Comparison of ENCODE assay signal across 12 cellular contexts in genomic region chr7:46909601-46910051, GRCh38.
A peak's percentile ranks its signal among the peaks of the same experiment; 100 is the strongest.
DNase-seq lines count a peak whose midpoint lies in the region; ATAC-seq, FAIRE-seq and TF ChIP-seq lines count a peak whose summit lies in the region.
"Had no signal": no experiment of that assay in that cellular context is flagged by ENCODE, and none has a peak within 500 bp of the region (broad histone marks: within the 10 kb centered on the region; RNA-seq: fewer than 3 reads in every experiment).

No MANE protein-coding gene starts in this region.

- TF ChIP-seq POLR2A in GM12891 (IDR thresholded peaks at IDR 0.05; ENCODE audit: low read depth, low read length) = no peak

- no peaks in the 10 kb centered on the region for H4K20me1 ChIP-seq in smooth muscle cell (ENCODE audit: low read depth)

- no peaks in the 10 kb centered on the region for H3F3A ChIP-seq in smooth muscle cell (ENCODE audit: low read depth)

- H3K9ac ChIP-seq in smooth muscle cell (ENCODE audit: low read depth) = no peak overlapping the region

- no peak for TF ChIP-seq CTCF in smooth muscle cell (IDR thresholded peaks at IDR 0.05; ENCODE audit: borderline replicate concordance, insufficient read depth, poor library complexity, severe bottlenecking)

- no peaks in the 10 kb centered on the region for H3K27me3 ChIP-seq in smooth muscle cell (ENCODE audit: low read depth)
- H3K27me3 ChIP-seq: thyroid gland had no signal

- DNase-seq in NCI-H748 (lab: John Stamatoyannopoulos, UW; ENCODE audit: unreplicated experiment) (peak; percentile 29), NCI-H748 treated with DMSO at 0.1 percent for 48 hours (lab: John Stamatoyannopoulos, UW) (no peak), RKO (ENCODE audit: low spot score) (peak; percentile 4), smooth muscle cell (lab: John Stamatoyannopoulos, UW; ENCODE audit: unreplicated experiment) (no peak), GM12891 (ENCODE audit: insufficient read length, low spot score) (no peak), mesenteric fat pad (ENCODE audit: low spot score) (no peak)
- DNase-seq in activated CD8-positive, alpha-beta memory T cell treated with anti-CD3 and anti-CD28 coated beads for 24 hours = no peak
- DNase-seq: activated naive CD8-positive, alpha-beta T cell treated with anti-CD3 and anti-CD28 coated beads for 36 hours; thyroid gland had no signal

- no peaks in the 10 kb centered on the region for H3K9me3 ChIP-seq in smooth muscle cell (replicated peaks; ENCODE audit: low read depth)
- H3K9me3 ChIP-seq: thyroid gland had no signal

- H3K4me3 ChIP-seq in smooth muscle cell = no peak overlapping the region
- H3K4me3 ChIP-seq: A549, skin epidermis, thyroid gland had no signal

- no peak overlapping the region for H3K27ac ChIP-seq in smooth muscle cell (ENCODE audit: low read depth)
- H3K27ac ChIP-seq: A549, thyroid gland had no signal

- FAIRE-seq in GM12891 (lab: Jason Lieb, UNC) = no peak

- no peaks in the 10 kb centered on the region for H3K4me1 ChIP-seq in smooth muscle cell (ENCODE audit: low read depth)
- H3K4me1 ChIP-seq: A549, thyroid gland had no signal

- no peak overlapping the region for H2AFZ ChIP-seq in smooth muscle cell (ENCODE audit: low read depth)

- H3K4me2 ChIP-seq in smooth muscle cell = peak overlapping the region; percentile 14
- H3K4me2 ChIP-seq: A549 had no signal

- H3K79me2 ChIP-seq in smooth muscle cell (ENCODE audit: low read depth) = no peaks in the 10 kb centered on the region

- WGBS in smooth muscle cell (ENCODE audit: low lambda C conversion rate) = 51% methylated on average over 7 of the region's 7 CpGs

- H3K36me3 ChIP-seq in smooth muscle cell (ENCODE audit: low read depth) = no peaks in the 10 kb centered on the region
- H3K36me3 ChIP-seq: thyroid gland had no signal

- peak; percentile 46 for ATAC-seq in esophagus mucosa
- ATAC-seq: A549 had no signal

TF ChIP-seq in GM12891, 5 proteins besides CTCF, POLR2A, EP300 and RAD21:
- TF ChIP-seq POU2F2 (IDR thresholded peaks at IDR 0.05; ENCODE audit: low read depth, low read length) (no peak), TAF1 (IDR thresholded peaks at IDR 0.05; ENCODE audit: low read depth, low read length) (no peak), SPI1 (IDR thresholded peaks at IDR 0.05; ENCODE audit: low read depth, low read length) (no peak), PAX5 (IDR thresholded peaks at IDR 0.05; ENCODE audit: insufficient read depth, low read length, severe bottlenecking) (no peak), POLR2AphosphoS5 (IDR thresholded peaks at IDR 0.05; ENCODE audit: low read depth, low read length) (no peak)
TF ChIP-seq in GM12891: peak in this region for 0.

Comparison
In these comparisons a context has a peak if more than half of its experiments do, and no peak if none do; other contexts are left out.
1. DNase-seq: peak in NCI-H748 (single experiment) and RKO (single experiment); none in NCI-H748 treated with DMSO at 0.1 percent for 48 hours (single experiment), smooth muscle cell (single experiment), GM12891 (single experiment), activated CD8-positive, alpha-beta memory T cell treated with anti-CD3 and anti-CD28 coated beads for 24 hours (single experiment) and mesenteric fat pad (single experiment).